ENCODE assay signal across 8 cellular contexts in genomic region chr12:65313704-65314317, GRCh38. TPM values are rescaled to one million over a fixed set of nuclear protein-coding genes. Genes with fewer than 3 reads are reported as not detected.
DNase-seq lines count a peak whose midpoint lies in the region; ATAC-seq and TF ChIP-seq lines count a peak whose summit lies in the region.

No MANE protein-coding gene starts in this region.

- H3K4me1 ChIP-seq in heart left ventricle (peaks cover 0 to 7% (median 3%) of the 10 kb centered on the region in 12 donors), PC-9 (replicated peaks; ENCODE audit: insufficient read depth) (no peaks in the 10 kb centered on the region)

- WGBS in heart left ventricle, 4 donors, result 50 to 62% (median 54%) methylated on average over 2 of the region's 2 CpGs

- intact Hi-C loops in heart left ventricle (cut with DNase I) (loop anchor here in 2 of 10 donors (10.0 kb wide), 1 partner anchor 361 kb away; no protein-coding TSS in a partner anchor), cardiac septum (cut with DNase I) (no loop called here), PC-9 (cut with micrococcal nuclease; ENCODE audit: unreplicated experiment) (loop anchor here (1.0 to 5.0 kb wide), 3 partner anchors 243 to 564 kb away; no protein-coding TSS in a partner anchor)

- no peaks in the 10 kb centered on the region for H3F3A ChIP-seq in PC-9 (ENCODE audit: insufficient read depth, low read depth)

- POLR2A ChIA-PET in PC-9 (lab: Charles Lee; ENCODE audit: unreplicated experiment), result no interaction called here

- H3K9me2 ChIP-seq in PC-9 (ENCODE audit: insufficient read depth), result no peaks in the 10 kb centered on the region

- H3K79me2 ChIP-seq in PC-9 (ENCODE audit: low read depth), result no peaks in the 10 kb centered on the region

- no peak overlapping the region for H3K4me2 ChIP-seq in PC-9

- H3K4me3 ChIP-seq in heart left ventricle (no peak overlapping the region), PC-9 (no peak overlapping the region)

- BruUV-seq in PC-9 (replicated peaks; lab: Mats Ljungman, UMichigan), result no TSS peak

- no peak overlapping the region for H2AFZ ChIP-seq in PC-9

- H3K27me3 ChIP-seq in heart left ventricle, result no peaks in the 10 kb centered on the region
- no peaks in the 10 kb centered on the region for H3K27me3 ChIP-seq in PC-9 (ENCODE audit: insufficient read depth, low read depth)

- DNase-seq in heart left ventricle, result no peak
- no peak for DNase-seq in cardiac septum (ENCODE audit: low spot score)
- DNase-seq in PC-9, result no peak
- DNase-seq in fibroblast of peridontal ligament (ENCODE audit: extremely low read depth), result peak; percentile 73
- DNase-seq in activated T-cell treated with anti-CD3 and anti-CD28 coated beads for 4 hours, result no peak
- DNase-seq in DMS79 (lab: John Stamatoyannopoulos, UW), result no peak
- no peak for DNase-seq in T-helper 1 cell

- TF ChIP-seq CTCF in heart left ventricle (IDR thresholded peaks at IDR 0.05), result peak; percentile 22 to 55 (median 42)
- peak; percentile 76 for TF ChIP-seq CTCF in PC-9 (conservative IDR thresholded peaks at IDR 0.05)

- H3K36me3 ChIP-seq in heart left ventricle, result peaks cover 0 to 28% (median 2%) of the 10 kb centered on the region in 9 donors
- H3K36me3 ChIP-seq in PC-9 (ENCODE audit: low read depth), result no peaks in the 10 kb centered on the region

- H3K9me3 ChIP-seq in heart left ventricle, result no peaks in the 10 kb centered on the region
- no peaks in the 10 kb centered on the region for H3K9me3 ChIP-seq in PC-9 (ENCODE audit: insufficient read depth, low read depth)

- ATAC-seq in heart left ventricle (no peak), GM18909 (IDR thresholded peaks at IDR 0.05; ENCODE audit: poor library complexity, unreplicated experiment) (no peak)

- CTCF ChIA-PET in PC-9 (lab: Charles Lee), result interaction anchor here (1.0 kb wide), 1 partner anchor 794 kb away, joined by 4 read pairs; no protein-coding TSS in a partner anchor

- H3K27ac ChIP-seq in heart left ventricle (no peak overlapping the region), PC-9 (no peak overlapping the region)

- TF ChIP-seq POLR2A in heart left ventricle (IDR thresholded peaks at IDR 0.05), result no peak

- H4K20me1 ChIP-seq in PC-9 (ENCODE audit: insufficient read depth), result no peaks in the 10 kb centered on the region

RNA-seq across cellular contexts. Expression of gene MSRB3, which starts 35.3 kb away (rescaled TPM):
- total RNA-seq in heart left ventricle (100 to 1,000 TPM in 7 of 9 donors, 10 to 100 TPM in 2; 64.6 to 165 (median 129) TPM), cardiac septum (166 TPM), PC-9 (2021) (0.55 and 1.2 TPM in 2 replicates)
- polyA plus RNA-seq in heart left ventricle, result 10 to 100 TPM; 54.1 to 71.5 TPM

Comparison
In these comparisons a context has a peak if more than half of its experiments do, and no peak if none do; other contexts are left out.
1. RNA of gene MSRB3, which starts 35.3 kb away (total RNA-seq): 166 TPM in cardiac septum (single experiment) and 64.6 to 165 TPM in heart left ventricle; 0.55 to 1.2 TPM in PC-9; every median in the first group is over 10 times any median in the second.